In genomic region chr12:108193922-108194321, GRCh38 we compare ENCODE assay signal across 8 cellular contexts.
DNase-seq lines count a peak whose midpoint lies in the region; ATAC-seq, FAIRE-seq and TF ChIP-seq lines count a peak whose summit lies in the region.

No MANE protein-coding gene starts in this region.

- H3K9ac ChIP-seq in MM.1S (ENCODE audit: low read length), result no peak overlapping the region
- no peak overlapping the region for H3K9ac ChIP-seq in keratinocyte (ENCODE audit: control insufficient read depth, extremely low read depth, insufficient read depth, low read length)

- TF ChIP-seq CTCF in MM.1S (IDR thresholded peaks at IDR 0.05; ENCODE audit: low read length), result peak; percentile 77
- TF ChIP-seq CTCF in keratinocyte (optimal IDR thresholded peaks at IDR 0.05 in 1 of 3, IDR thresholded peaks at IDR 0.05 in 1 of 3, conservative IDR thresholded peaks at IDR 0.05 in 1 of 3; ENCODE audit: extremely low read depth in 1 of 3, insufficient read depth in 2 of 3, low read length in 3 of 3), result peak; percentile 52 to 70 (median 59)

- H3K36me3 ChIP-seq in MM.1S (replicated peaks; ENCODE audit: insufficient read depth, low read length) (no peaks in the 10 kb centered on the region), keratinocyte (ENCODE audit: control insufficient read depth in 2 of 2, extremely low read depth in 1 of 2, insufficient read depth in 2 of 2, low read length in 2 of 2) (no peaks in the 10 kb centered on the region)

- H3K36me3 Mint-ChIP-seq in activated naive CD4-positive, alpha-beta T cell treated with anti-CD3 and anti-CD28 coated beads, Interleukin-2, amount 10 ng/mL, durations not matched to agents 7 days and 5 days, result no peaks in the 10 kb centered on the region

- no peaks in the 10 kb centered on the region for H3K27me3 Mint-ChIP-seq in activated naive CD4-positive, alpha-beta T cell treated with anti-CD3 and anti-CD28 coated beads, Interleukin-2, amount 10 ng/mL, durations not matched to agents 7 days and 5 days

- no peaks in the 10 kb centered on the region for H3K9me2 ChIP-seq in MM.1S (replicated peaks; ENCODE audit: insufficient read depth, low read length)

- H3K27me3 ChIP-seq in MM.1S (replicated peaks; ENCODE audit: insufficient read depth, low read length), result no peaks in the 10 kb centered on the region
- H3K27me3 ChIP-seq in keratinocyte (ENCODE audit: control insufficient read depth, extremely low read depth, insufficient read depth, low read length), result no peaks in the 10 kb centered on the region

- H3K4me1 Mint-ChIP-seq in activated naive CD4-positive, alpha-beta T cell treated with anti-CD3 and anti-CD28 coated beads, Interleukin-2, amount 10 ng/mL, durations not matched to agents 7 days and 5 days, result no peaks in the 10 kb centered on the region

- FAIRE-seq in keratinocyte (lab: Jason Lieb, UNC), result no peak

- H3K9me1 ChIP-seq in keratinocyte (ENCODE audit: control insufficient read depth, extremely low read depth, insufficient read depth, low read length), result no peaks in the 10 kb centered on the region

- H3K4me1 ChIP-seq in MM.1S (ENCODE audit: low read length) (no peaks in the 10 kb centered on the region), keratinocyte (ENCODE audit: control insufficient read depth, extremely low read depth, insufficient read depth, low read length) (no peaks in the 10 kb centered on the region)

- no peaks in the 10 kb centered on the region for H3K9me3 ChIP-seq in MM.1S (replicated peaks; ENCODE audit: insufficient read depth, low read length)
- no peaks in the 10 kb centered on the region for H3K9me3 ChIP-seq in keratinocyte (ENCODE audit: control insufficient read depth, low read depth, low read length)

- no peaks in the 10 kb centered on the region for H3K79me2 ChIP-seq in MM.1S (ENCODE audit: low read length)
- no peaks in the 10 kb centered on the region for H3K79me2 ChIP-seq in keratinocyte (ENCODE audit: control insufficient read depth, insufficient read depth, low read length)

- H3K4me3 ChIP-seq in MM.1S (ENCODE audit: low read length), result no peak overlapping the region
- H3K4me3 ChIP-seq in keratinocyte (ENCODE audit: control insufficient read depth in 2 of 3, extremely low read depth in 1 of 3, insufficient read depth in 2 of 3, low read depth in 1 of 3, low read length in 3 of 3), result no peak overlapping the region

- no peaks in the 10 kb centered on the region for H4K20me1 ChIP-seq in MM.1S (ENCODE audit: insufficient read depth, low read length)
- no peaks in the 10 kb centered on the region for H4K20me1 ChIP-seq in keratinocyte (ENCODE audit: control insufficient read depth, extremely low read depth, insufficient read depth, low read length)

- no peaks in the 10 kb centered on the region for H3F3A ChIP-seq in MM.1S (ENCODE audit: insufficient read depth, low read length)

- H2AFZ ChIP-seq in MM.1S (ENCODE audit: low read length) (no peak overlapping the region), keratinocyte (ENCODE audit: control insufficient read depth, low read length) (no peak overlapping the region)

- no peak overlapping the region for H3K4me2 ChIP-seq in MM.1S (ENCODE audit: low read depth, low read length)
- H3K4me2 ChIP-seq in keratinocyte (ENCODE audit: control insufficient read depth, extremely low read depth, insufficient read depth, low read depth, low read length), result no peak overlapping the region

- no peaks in the 10 kb centered on the region for H3K9me3 Mint-ChIP-seq in activated naive CD4-positive, alpha-beta T cell treated with anti-CD3 and anti-CD28 coated beads, Interleukin-2, amount 10 ng/mL, durations not matched to agents 7 days and 5 days

- H3K27ac ChIP-seq in MM.1S (ENCODE audit: low read length), result no peak overlapping the region
- H3K27ac ChIP-seq in keratinocyte (ENCODE audit: control insufficient read depth, insufficient read depth, low read length), result no peak overlapping the region

- dilution Hi-C loops in keratinocyte (cut with MboI; ENCODE audit: extremely low pct_ligation_motif_present, low sequenced_read_pairs), result no loop called here

- ATAC-seq in GM21367 (IDR thresholded peaks at IDR 0.05; ENCODE audit: unreplicated experiment), result no peak
- no peak for ATAC-seq in HG03521 (IDR thresholded peaks at IDR 0.05; ENCODE audit: unreplicated experiment)

- H3K27ac Mint-ChIP-seq in activated naive CD4-positive, alpha-beta T cell treated with anti-CD3 and anti-CD28 coated beads, Interleukin-2, amount 10 ng/mL, durations not matched to agents 7 days and 5 days, result no peak overlapping the region

- CTCF ChIA-PET in activated naive CD4-positive, alpha-beta T cell treated with anti-CD3 and anti-CD28 coated beads, Interleukin-2, amount 10 ng/mL, durations not matched to agents 7 days and 5 days (lab: Charles Lee), result interaction anchor here (0.8 to 1.6 kb wide), 4 partner anchors 19 to 518 kb away, joined by 3 to 4 read pairs (median 4); no protein-coding TSS in a partner anchor

- DNase-seq in stimulated activated CD4-positive, alpha-beta T cell treated with anti-CD3 and anti-CD28 coated beads, Interleukin-2, amount 100 ng/mL, for 24 hours, result peak; percentile 20 to 28
- no peak for DNase-seq in stimulated activated CD4-positive, alpha-beta T cell treated with anti-CD3 and anti-CD28 coated beads, Interleukin-4, amount 100 ng/mL, for 4 hours
- DNase-seq in MM.1S (peak; percentile 29), keratinocyte (ENCODE audit: low read depth, low spot score) (no peak), activated gamma-delta T cell treated with Interleukin-2 at 50 U/mL for 16 hours (no peak)
- peak; percentile 35 for DNase-seq in activated naive CD4-positive, alpha-beta T cell treated with anti-CD3 and anti-CD28 coated beads, Interleukin-2, amount 10 ng/mL, durations not matched to agents 7 days and 5 days

- no peak overlapping the region for H3K4me3 Mint-ChIP-seq in activated naive CD4-positive, alpha-beta T cell treated with anti-CD3 and anti-CD28 coated beads, Interleukin-2, amount 10 ng/mL, durations not matched to agents 7 days and 5 days

Comparison
In these comparisons a context has a peak if more than half of its experiments do, and no peak if none do; other contexts are left out.
1. DNase-seq: peak in stimulated activated CD4-positive, alpha-beta T cell treated with anti-CD3 and anti-CD28 coated beads, Interleukin-2, amount 100 ng/mL, for 24 hours (2 of 2), MM.1S (single experiment) and activated naive CD4-positive, alpha-beta T cell treated with anti-CD3 and anti-CD28 coated beads, Interleukin-2, amount 10 ng/mL, durations not matched to agents 7 days and 5 days (single experiment); none in stimulated activated CD4-positive, alpha-beta T cell treated with anti-CD3 and anti-CD28 coated beads, Interleukin-4, amount 100 ng/mL, for 4 hours (0 of 2), keratinocyte (single experiment) and activated gamma-delta T cell treated with Interleukin-2 at 50 U/mL for 16 hours (single experiment).